ENCODE assay signal across 8 cellular contexts in genomic region chr19:53870485-53870844, GRCh38. TPM values are rescaled to one million over a fixed set of nuclear protein-coding genes. Genes with fewer than 3 reads are reported as not detected.
DNase-seq lines count a peak whose midpoint lies in the region; ATAC-seq and TF ChIP-seq lines count a peak whose summit lies in the region.

No MANE protein-coding gene starts in this region.

- TF ChIP-seq CTCF in GM06990 (IDR thresholded peaks at IDR 0.05; ENCODE audit: insufficient read depth, low read length, poor library complexity, severe bottlenecking), result no peak
- no peak for TF ChIP-seq CTCF in esophagus squamous epithelium (IDR thresholded peaks at IDR 0.05)
- no peak for TF ChIP-seq CTCF in retinal pigment epithelial cell (conservative IDR thresholded peaks at IDR 0.05; ENCODE audit: low read depth, low read length)
- no peak for TF ChIP-seq CTCF in omental fat pad (IDR thresholded peaks at IDR 0.05)

- DNase-seq in GM06990 (ENCODE audit: extremely low read depth, insufficient read length) (no peak), RPMI8226 (peak; percentile 86), esophagus squamous epithelium (lab: John Stamatoyannopoulos, UW) (no peak), retinal pigment epithelial cell (ENCODE audit: low read depth) (no peak), cerebellum (ENCODE audit: low spot score) (no peak), omental fat pad (ENCODE audit: low spot score) (no peak)

- ATAC-seq in omental fat pad (ENCODE audit: low FRiP score) (no peak), HG03175 (IDR thresholded peaks at IDR 0.05; ENCODE audit: unreplicated experiment) (no peak), GM21447 (IDR thresholded peaks at IDR 0.05; ENCODE audit: unreplicated experiment) (no peak)

- peak overlapping the region; percentile 38 for H3K4me3 ChIP-seq in GM06990 (replicated peaks; ENCODE audit: low read depth, low read length)
- H3K4me3 ChIP-seq in esophagus squamous epithelium, result peak overlapping the region in 3 of 4 donors; percentile 75 to 84 (median 79)
- peak overlapping the region; percentile 49 for H3K4me3 ChIP-seq in retinal pigment epithelial cell (ENCODE audit: low read length)

- no peaks in the 10 kb centered on the region for H3K9me3 ChIP-seq in esophagus squamous epithelium

- intact Hi-C loops in esophagus squamous epithelium (cut with DNase I), result no loop called here

- H3K27ac ChIP-seq in esophagus squamous epithelium, result peak overlapping the region in 3 of 4 donors; percentile 93 to 96 (median 93)

- 45 to 73% methylated on average over 3 to 4 of the region's 5 CpGs for WGBS in esophagus squamous epithelium, 2 donors

- H3K36me3 ChIP-seq in GM06990 (ENCODE audit: control insufficient read depth, insufficient read depth, low read length) (no peaks in the 10 kb centered on the region; the same call in none of the 2 replicates), esophagus squamous epithelium (peaks cover 8 to 33% (median 9%) of the 10 kb centered on the region in 3 donors)

- H3K27me3 ChIP-seq in GM06990 (replicated peaks; ENCODE audit: control insufficient read depth, insufficient read depth, low read length) (no peaks in the 10 kb centered on the region), esophagus squamous epithelium (peaks cover 0 to 4% (median 0%) of the 10 kb centered on the region in 4 donors)

- no peak for TF ChIP-seq POLR2A in esophagus squamous epithelium (IDR thresholded peaks at IDR 0.05)

- peaks cover 32 to 93% (median 33%) of the 10 kb centered on the region in 3 donors for H3K4me1 ChIP-seq in esophagus squamous epithelium

RNA-seq across cellular contexts. Expression of gene MYADM, which starts 2.8 kb away (rescaled TPM):
- total RNA-seq in esophagus squamous epithelium (10 to 100 TPM in 1 of 4 donors, 1 to 10 TPM in 3; 4.1 to 30.7 (median 7.8) TPM), cerebellum (4.7 TPM), omental fat pad (100 to 1,000 TPM in 2 of 4 donors, 10 to 100 TPM in 2; 50.6 to 346 (median 97.8) TPM)

RNA-seq across cellular contexts. Expression of gene PRKCG, which starts 11.5 kb away (rescaled TPM):
- total RNA-seq in esophagus squamous epithelium, result not detected
- total RNA-seq in cerebellum, result 1.7 TPM
- not detected for total RNA-seq in omental fat pad

RNA-seq across cellular contexts. Expression of gene CACNG7, which starts 38.6 kb away (rescaled TPM):
- not detected for total RNA-seq in esophagus squamous epithelium
- 14.0 TPM for total RNA-seq in cerebellum
- not detected for total RNA-seq in omental fat pad

RNA-seq across cellular contexts. Expression of gene NLRP12, which starts 46.4 kb away (rescaled TPM):
- total RNA-seq in esophagus squamous epithelium (under 1 TPM in 2 of 4 donors, not detected in 2; 0.19 to 0.59 TPM), cerebellum (0.27 TPM), omental fat pad (1 to 10 TPM in 3 of 4 donors, under 1 TPM in 1; 0.46 to 9.6 (median 1.6) TPM)

Comparison
In these comparisons a context has a peak if more than half of its experiments do, and no peak if none do; other contexts are left out.
1. RNA of gene CACNG7, which starts 38.6 kb away (total RNA-seq): 14.0 TPM in cerebellum (single experiment); not detected in esophagus squamous epithelium and not detected in omental fat pad; every median in the first group is over 10 times any median in the second.
2. Peak in every context shown above with its lines, with median percentiles within 50 percentile points of each other: H3K4me3 ChIP-seq.